ENCODE assay signal across 8 cellular contexts in the genomic region with DNA sequence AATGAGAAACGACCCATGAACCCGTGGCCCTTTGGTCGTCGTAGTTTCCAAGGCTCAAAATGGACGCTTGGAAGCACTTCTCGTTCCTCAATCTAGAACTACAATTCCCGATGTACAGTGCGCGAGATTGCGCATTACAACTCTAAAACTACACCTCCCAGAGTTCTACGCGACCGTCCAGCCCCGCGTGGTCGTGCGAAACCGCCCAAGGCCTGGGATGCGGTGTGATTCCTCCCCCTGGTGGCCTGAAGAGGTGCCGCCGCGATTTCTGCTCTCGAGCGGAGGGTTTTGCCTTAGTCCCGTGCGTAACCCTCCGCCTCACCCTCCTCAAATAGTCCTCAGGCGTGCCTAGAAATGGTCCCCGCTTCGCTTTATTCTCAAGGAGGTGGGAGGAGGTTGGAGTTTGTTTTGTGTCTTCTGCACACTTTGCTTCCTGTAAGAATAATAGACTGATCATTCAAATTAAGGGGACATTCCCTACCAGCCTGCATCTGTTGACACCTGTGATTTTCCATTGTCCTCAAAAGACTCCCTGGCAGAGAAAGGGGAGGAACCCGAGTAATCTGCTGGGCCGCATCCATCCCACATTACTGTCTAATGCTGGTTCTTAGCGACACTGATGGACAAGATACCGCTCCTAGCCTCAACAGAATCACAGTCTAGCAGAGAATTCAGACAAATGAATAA. TPM values are rescaled to one million over a fixed set of nuclear protein-coding genes. Genes with fewer than 3 reads are reported as not detected.
DNase-seq lines count a peak whose midpoint lies in the region; ATAC-seq and TF ChIP-seq lines count a peak whose summit lies in the region.

No MANE protein-coding gene starts in this region.

- peak overlapping the region; percentile 94 for H3K4me3 Mint-ChIP-seq in progenitor cell of endocrine pancreas (ENCODE audit: low read depth)

- H3K27ac Mint-ChIP-seq in progenitor cell of endocrine pancreas, result peak overlapping the region; percentile 97

- H3K4me3 ChIP-seq in left ventricle myocardium inferior, result peak overlapping the region; percentile 84
- peak overlapping the region; percentile 44 for H3K4me3 ChIP-seq in urinary bladder (ENCODE audit: low read depth, low read length)

- peaks cover 22% of the 10 kb centered on the region for H3K4me1 ChIP-seq in left ventricle myocardium inferior
- H3K4me1 ChIP-seq in urinary bladder (ENCODE audit: insufficient read depth), result no peaks in the 10 kb centered on the region

- H3K27me3 ChIP-seq in left ventricle myocardium inferior (ENCODE audit: low read depth), result no peaks in the 10 kb centered on the region

- H3K36me3 Mint-ChIP-seq in progenitor cell of endocrine pancreas (ENCODE audit: insufficient read depth), result no peaks in the 10 kb centered on the region

- H3K27ac ChIP-seq in left ventricle myocardium inferior (replicated peaks) (peak overlapping the region; percentile 92), urinary bladder (ENCODE audit: low read depth) (no peak overlapping the region)

- H3K4me1 Mint-ChIP-seq in progenitor cell of endocrine pancreas (ENCODE audit: low read depth), result peaks cover 12% of the 10 kb centered on the region

- ATAC-seq in HG02840 (IDR thresholded peaks at IDR 0.05; ENCODE audit: low FRiP score, unreplicated experiment), result peak; percentile 96

- DNase-seq in NCI-H1436 (lab: John Stamatoyannopoulos, UW), result peak; percentile 99
- DNase-seq in T follicular helper cell (ENCODE audit: low read depth), result peak; percentile 95
- DNase-seq in amniotic stem cell (lab: John Stamatoyannopoulos, UW), result peak; percentile 96
- peak; percentile 97 for DNase-seq in left ventricle myocardium inferior
- peak; percentile 91 for DNase-seq in progenitor cell of endocrine pancreas (ENCODE audit: low spot score, unreplicated experiment)

- under 1% methylated on average over 34 of the region's 34 CpGs for WGBS in urinary bladder

- TF ChIP-seq CTCF in GM12874 (IDR thresholded peaks at IDR 0.05; ENCODE audit: insufficient read depth, low read depth, low read length) (peak; percentile 94), left ventricle myocardium inferior (IDR thresholded peaks at IDR 0.05; ENCODE audit: borderline replicate concordance) (peak; percentile 98), progenitor cell of endocrine pancreas (IDR thresholded peaks at IDR 0.05; ENCODE audit: unreplicated experiment) (peak; percentile 93)

- no peaks in the 10 kb centered on the region for H3K27me3 Mint-ChIP-seq in progenitor cell of endocrine pancreas

- intact Hi-C loops in left ventricle myocardium inferior (cut with micrococcal nuclease), result loop anchor here (1.0 kb wide), 1 partner anchor 103 kb away; no protein-coding TSS in a partner anchor

- H3K36me3 ChIP-seq in left ventricle myocardium inferior, result no peaks in the 10 kb centered on the region
- H3K36me3 ChIP-seq in urinary bladder (ENCODE audit: insufficient read depth), result no peaks in the 10 kb centered on the region

- no peaks in the 10 kb centered on the region for H3K9me3 Mint-ChIP-seq in progenitor cell of endocrine pancreas (ENCODE audit: low read depth)

- H3K9me3 ChIP-seq in left ventricle myocardium inferior (replicated peaks), result no peaks in the 10 kb centered on the region

RNA-seq across cellular contexts. Expression of a gene that starts 0.4 kb away (rescaled TPM):
- total RNA-seq in left ventricle myocardium inferior (10.6 TPM), progenitor cell of endocrine pancreas (12.8 and 14.5 TPM in 2 replicates), urinary bladder (10.0 TPM)
- polyA plus RNA-seq in urinary bladder, result 7.4 TPM

RNA-seq across cellular contexts. Expression of a gene that starts 23.4 kb away (rescaled TPM):
- total RNA-seq in left ventricle myocardium inferior (11.3 TPM), progenitor cell of endocrine pancreas (3.6 and 4.1 TPM in 2 replicates), urinary bladder (2.3 TPM)
- 0.58 TPM for polyA plus RNA-seq in urinary bladder

RNA-seq across cellular contexts. Expression of a gene that starts 47.7 kb away (rescaled TPM):
- total RNA-seq in left ventricle myocardium inferior (7.1 TPM), progenitor cell of endocrine pancreas (0.13 and 0.17 TPM in 2 replicates), urinary bladder (1.7 TPM)
- 0.24 TPM for polyA plus RNA-seq in urinary bladder
